Comparison of ENCODE assay signal across 11 cellular contexts in the genomic region with DNA sequence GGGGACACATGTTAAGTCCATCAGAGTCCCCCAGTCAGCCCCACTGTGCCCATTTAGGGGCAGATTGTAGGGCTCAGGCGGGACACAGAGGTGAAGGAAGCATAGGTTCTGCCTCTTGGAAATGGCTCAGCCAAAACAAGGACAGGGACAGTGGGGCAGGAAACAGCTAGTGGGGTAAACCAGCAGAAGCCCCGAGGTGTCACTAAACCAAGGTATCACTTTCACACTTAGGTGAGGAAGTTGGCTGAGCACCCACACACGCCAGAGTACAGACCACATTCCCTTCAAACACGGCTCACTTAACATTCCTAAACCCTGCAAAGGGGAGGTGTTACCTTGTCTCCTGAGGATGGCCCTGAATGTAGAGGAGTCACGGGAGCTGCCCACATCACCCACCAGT. TPM values are rescaled to one million over a fixed set of nuclear protein-coding genes. Genes with fewer than 3 reads are reported as not detected.
DNase-seq lines count a peak whose midpoint lies in the region; ATAC-seq, FAIRE-seq and TF ChIP-seq lines count a peak whose summit lies in the region.
"Not testable (repeated sequence)": the region's sequence is repeated elsewhere in the genome, so short reads cannot be mapped to it uniquely, and the experiment has no call there.
"Had no signal": no experiment of that assay in that cellular context is flagged by ENCODE, and none has a peak within 500 bp of the region (broad histone marks: within the 10 kb centered on the region; RNA-seq: fewer than 3 reads in every experiment).

No MANE protein-coding gene starts in this region.

- not testable (repeated sequence) for H3K27me3 ChIP-seq in bronchial epithelial cell (ENCODE audit: control insufficient read depth, insufficient read depth, low read length)

- not testable (repeated sequence) for H3K9me3 Mint-ChIP-seq in activated CD4-positive, alpha-beta T cell treated with anti-CD3 and anti-CD28 coated beads for 36 hours (ENCODE audit: low read depth); stimulated activated naive CD8-positive, alpha-beta T cell treated with anti-CD3 and anti-CD28 coated beads, Interleukin-15, amount 100 ng/mL, for 72 hours

- ATAC-seq in GM18498 (IDR thresholded peaks at IDR 0.05; ENCODE audit: unreplicated experiment) (peak; percentile 96), GM19025 (IDR thresholded peaks at IDR 0.05; ENCODE audit: low read depth, unreplicated experiment) (peak; percentile 75), GM19463 (IDR thresholded peaks at IDR 0.05; ENCODE audit: unreplicated experiment) (peak; percentile 81), GM21786 (IDR thresholded peaks at IDR 0.05; ENCODE audit: unreplicated experiment) (peak; percentile 90), HG02973 (IDR thresholded peaks at IDR 0.05; ENCODE audit: unreplicated experiment) (peak; percentile 70)
- ATAC-seq in activated CD4-positive, alpha-beta T cell treated with anti-CD3 and anti-CD28 coated beads for 36 hours, result peak; percentile 40
- peak; percentile 89 for ATAC-seq in stimulated activated naive CD8-positive, alpha-beta T cell treated with anti-CD3 and anti-CD28 coated beads, Interleukin-15, amount 100 ng/mL, for 72 hours

- not testable (repeated sequence) for H3K4me1 Mint-ChIP-seq in activated CD4-positive, alpha-beta T cell treated with anti-CD3 and anti-CD28 coated beads for 36 hours; stimulated activated naive CD8-positive, alpha-beta T cell treated with anti-CD3 and anti-CD28 coated beads, Interleukin-15, amount 100 ng/mL, for 72 hours

- H3K27me3 Mint-ChIP-seq in activated CD4-positive, alpha-beta T cell treated with anti-CD3 and anti-CD28 coated beads for 36 hours; stimulated activated naive CD8-positive, alpha-beta T cell treated with anti-CD3 and anti-CD28 coated beads, Interleukin-15, amount 100 ng/mL, for 72 hours: not testable (repeated sequence)

- not testable (repeated sequence) for H3K36me3 Mint-ChIP-seq in activated CD4-positive, alpha-beta T cell treated with anti-CD3 and anti-CD28 coated beads for 36 hours (ENCODE audit: low read depth)

- H3K4me3 Mint-ChIP-seq in activated CD4-positive, alpha-beta T cell treated with anti-CD3 and anti-CD28 coated beads for 36 hours; stimulated activated naive CD8-positive, alpha-beta T cell treated with anti-CD3 and anti-CD28 coated beads, Interleukin-15, amount 100 ng/mL, for 72 hours: not testable (repeated sequence)

- not testable (repeated sequence) for H3K4me3 ChIP-seq in bronchial epithelial cell (ENCODE audit: low read depth, low read length)

- not testable (repeated sequence) for H3K36me3 ChIP-seq in bronchial epithelial cell (ENCODE audit: control insufficient read depth, insufficient read depth, low read length)

- not testable (repeated sequence) for H3K27ac Mint-ChIP-seq in activated CD4-positive, alpha-beta T cell treated with anti-CD3 and anti-CD28 coated beads for 36 hours; stimulated activated naive CD8-positive, alpha-beta T cell treated with anti-CD3 and anti-CD28 coated beads, Interleukin-15, amount 100 ng/mL, for 72 hours

- TF ChIP-seq CTCF in bronchial epithelial cell (IDR thresholded peaks at IDR 0.05; ENCODE audit: insufficient read depth, low read length, severe bottlenecking), result not testable (repeated sequence)

- peak; percentile 81 for FAIRE-seq in bronchial epithelial cell (lab: Jason Lieb, UNC)

- CTCF ChIA-PET in activated CD4-positive, alpha-beta T cell treated with anti-CD3 and anti-CD28 coated beads for 36 hours (lab: Charles Lee), result not testable (repeated sequence)

- DNase-seq in activated CD4-positive, alpha-beta T cell treated with anti-CD3 and anti-CD28 coated beads for 36 hours; bronchial epithelial cell (ENCODE audit: low read depth); stimulated activated naive CD8-positive, alpha-beta T cell treated with anti-CD3 and anti-CD28 coated beads, Interleukin-15, amount 100 ng/mL, for 72 hours: not testable (repeated sequence)

- intact Hi-C loops in activated CD4-positive, alpha-beta T cell treated with anti-CD3 and anti-CD28 coated beads for 36 hours (cut with DNase I, micrococcal nuclease), result not testable (repeated sequence)

- POLR2A ChIA-PET in activated CD4-positive, alpha-beta T cell treated with anti-CD3 and anti-CD28 coated beads for 36 hours (lab: Charles Lee), result not testable (repeated sequence)

RNA-seq across cellular contexts. Expression of a gene that starts 12.2 kb away (rescaled TPM):
- not detected for total RNA-seq in activated CD4-positive, alpha-beta T cell treated with anti-CD3 and anti-CD28 coated beads for 36 hours
- total RNA-seq in bronchial epithelial cell, result not detected in 2 replicates
- total RNA-seq: CD8-positive, alpha-beta memory T cell; K562; SJSA1 had no signal

RNA-seq across cellular contexts. Expression of a gene that starts 57.1 kb away (rescaled TPM):
- 1 to 10 TPM; 6.4 to 6.7 TPM for total RNA-seq in activated CD4-positive, alpha-beta T cell treated with anti-CD3 and anti-CD28 coated beads for 36 hours
- total RNA-seq in bronchial epithelial cell, result 4.7 TPM in 2 replicates

Comparison
In these comparisons a context has a peak if more than half of its experiments do, and no peak if none do; other contexts are left out.
1. ATAC-seq: peak in every context shown above with its lines; median percentile 96 in GM18498; 90 in GM21786; 89 in stimulated activated naive CD8-positive, alpha-beta T cell treated with anti-CD3 and anti-CD28 coated beads, Interleukin-15, amount 100 ng/mL, for 72 hours; 81 in GM19463; 75 in GM19025; 70 in HG02973; 40 in activated CD4-positive, alpha-beta T cell treated with anti-CD3 and anti-CD28 coated beads for 36 hours.